In the genomic region with DNA sequence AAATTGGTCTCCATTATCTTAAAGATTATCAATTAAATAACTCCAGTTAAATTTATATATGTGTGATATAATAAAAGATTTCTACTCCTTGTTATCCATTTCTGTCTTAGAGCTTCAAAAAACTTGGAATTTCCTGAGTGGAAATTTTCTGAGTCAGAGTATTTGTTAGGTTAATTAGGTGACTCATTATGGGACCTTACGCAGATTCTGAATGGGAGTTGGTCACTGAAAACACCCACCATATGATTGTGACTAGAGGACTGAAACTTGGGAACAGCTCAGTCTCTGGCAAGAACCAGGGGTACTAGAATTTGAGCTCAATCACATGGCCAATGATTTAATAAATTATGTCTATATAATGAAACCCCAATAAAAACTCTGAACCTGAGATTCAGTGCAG, we compare ENCODE assay signal across 1 cellular context.
TF ChIP-seq lines count a peak whose summit lies in the region.

No MANE protein-coding gene starts in this region.

TF ChIP-seq in endothelial cell of umbilical vein, 7 proteins besides CTCF, POLR2A, EP300 and RAD21 (continued from another document):
- no peak for TF ChIP-seq EZH2 (IDR thresholded peaks at IDR 0.05; ENCODE audit: borderline replicate concordance, low read depth, low read length, severe bottlenecking)
- peak; percentile 83 for TF ChIP-seq JUN (IDR thresholded peaks at IDR 0.05; ENCODE audit: borderline replicate concordance, insufficient read depth, insufficient read length, low read depth)
TF ChIP-seq in endothelial cell of umbilical vein: peak in this region for 2.
